Comparison of ENCODE assay signal across 9 cellular contexts in genomic region chr2:79511320-79511951, GRCh38. TPM values are rescaled to one million over a fixed set of nuclear protein-coding genes. Genes with fewer than 3 reads are reported as not detected.
DNase-seq lines count a peak whose midpoint lies in the region; ATAC-seq and TF ChIP-seq lines count a peak whose summit lies in the region.
"Had no signal": no experiment of that assay in that cellular context is flagged by ENCODE, and none has a peak within 500 bp of the region (broad histone marks: within the 10 kb centered on the region; RNA-seq: fewer than 3 reads in every experiment).

No MANE protein-coding gene starts in this region.

- H3K14ac ChIP-seq in trophoblast cell (ENCODE audit: low read length): no peak overlapping the region

- no peak overlapping the region for H3K18ac ChIP-seq in trophoblast cell (ENCODE audit: low read length)

- H3K27me3 ChIP-seq in HAP-1 (ENCODE audit: low read depth) (no peaks in the 10 kb centered on the region), trophoblast cell (ENCODE audit: insufficient read depth, low read length) (no peaks in the 10 kb centered on the region)

- TF ChIP-seq CTCF in fibroblast of mammary gland (conservative IDR thresholded peaks at IDR 0.05; ENCODE audit: control insufficient read depth, insufficient read depth, low read depth, low read length): no peak

- no peak overlapping the region for H3K9ac ChIP-seq in trophoblast cell (ENCODE audit: low read length)

- no peak for ATAC-seq in GM19328 (IDR thresholded peaks at IDR 0.05; ENCODE audit: unreplicated experiment)
- ATAC-seq in GM19035 (IDR thresholded peaks at IDR 0.05; ENCODE audit: unreplicated experiment): no peak

- H3K79me2 ChIP-seq in trophoblast cell (ENCODE audit: control insufficient read depth, insufficient read depth, low read length, poor library complexity): no peaks in the 10 kb centered on the region

- H3K27ac ChIP-seq in trophoblast cell (ENCODE audit: low read depth, low read length): no peak overlapping the region
- H3K27ac ChIP-seq: neutrophil had no signal

- H2BK5ac ChIP-seq in trophoblast cell (ENCODE audit: low read depth, low read length, poor library complexity): no peak overlapping the region

- H2AFZ ChIP-seq in trophoblast cell (ENCODE audit: insufficient read depth, low read length, poor library complexity): no peak overlapping the region

- no peak overlapping the region for H3K23ac ChIP-seq in trophoblast cell (ENCODE audit: low read length)

- WGBS in trophoblast cell (ENCODE audit: extremely low coverage, insufficient coverage, insufficient read length): no CpG with 5 or more reads among the region's 16 CpGs

- H3K4me2 ChIP-seq in trophoblast cell (ENCODE audit: low read length): no peak overlapping the region

- H3K4me3 ChIP-seq in HAP-1 (no peak overlapping the region), fibroblast of mammary gland (ENCODE audit: control insufficient read depth, low read depth, low read length) (no peak overlapping the region), trophoblast cell (ENCODE audit: low read depth, low read length) (no peak overlapping the region)

- no peak overlapping the region for H4K12ac ChIP-seq in trophoblast cell (ENCODE audit: low read depth, low read length)

- no peaks in the 10 kb centered on the region for H3K4me1 ChIP-seq in HAP-1
- peaks cover 0 to 4% of the 10 kb centered on the region in 2 experiments for H3K4me1 ChIP-seq in trophoblast cell (ENCODE audit: control insufficient read depth in 1 of 2, insufficient read depth in 2 of 2, low read length in 2 of 2)

- no peak overlapping the region for H2BK12ac ChIP-seq in trophoblast cell (ENCODE audit: low read length)

- H3K9me3 ChIP-seq in HAP-1 (no peaks in the 10 kb centered on the region), trophoblast cell (ENCODE audit: insufficient read depth, low read depth, low read length) (no peaks in the 10 kb centered on the region)
- H3K9me3 ChIP-seq: neutrophil had no signal

- H2BK120ac ChIP-seq in trophoblast cell (ENCODE audit: insufficient read depth, low read length, poor library complexity): no peak overlapping the region

- in situ Hi-C loops in HAP-1 (cut with MboI; ENCODE audit: low sequenced_read_pairs): no loop called here

- H3K79me1 ChIP-seq in trophoblast cell (ENCODE audit: low read length): no peaks in the 10 kb centered on the region

- no peak overlapping the region for H4K8ac ChIP-seq in trophoblast cell (ENCODE audit: low read depth, low read length)

- no peak overlapping the region for H4K91ac ChIP-seq in trophoblast cell (ENCODE audit: low read depth, low read length)

- H3K36me3 ChIP-seq in HAP-1 (replicated peaks): no peaks in the 10 kb centered on the region
- no peaks in the 10 kb centered on the region for H3K36me3 ChIP-seq in trophoblast cell (ENCODE audit: control insufficient read depth in 1 of 2, insufficient read depth in 2 of 2, low read length in 2 of 2)
- H3K36me3 ChIP-seq: neutrophil had no signal

- H2AK5ac ChIP-seq in trophoblast cell (ENCODE audit: low read length): no peak overlapping the region

- H3K4ac ChIP-seq in trophoblast cell (ENCODE audit: low read depth, low read length): no peak overlapping the region

- DNase-seq in HAP-1 (ENCODE audit: low spot score in 2 of 2) (peak; percentile 32 to 64), RKO (ENCODE audit: low spot score) (peak; percentile 26), fibroblast of mammary gland (ENCODE audit: low read depth) (peak; percentile 67), trophoblast cell (peak; percentile 42 to 76), HPDE6-E6E7 (ENCODE audit: extremely low spot score) (no peak), GOT3 (lab: John Stamatoyannopoulos, UW) (no peak)

RNA-seq across cellular contexts. Expression of gene CTNNA2, which starts 1.4 kb away (rescaled TPM):
- polyA plus RNA-seq in trophoblast cell (2013): 0.10 and 0.11 TPM in 2 replicates

Comparison
In these comparisons a context has a peak if more than half of its experiments do, and no peak if none do; other contexts are left out.
1. DNase-seq: peak in HAP-1 (2 of 2), RKO (single experiment), fibroblast of mammary gland (single experiment) and trophoblast cell (2 of 2); none in HPDE6-E6E7 (single experiment) and GOT3 (single experiment).